1 cellular context compared by ENCODE assay signal in genomic region chr17:77531002-77531401, GRCh38.
TF ChIP-seq lines count a peak whose summit lies in the region.

No MANE protein-coding gene starts in this region.

TF ChIP-seq in HEK293, 187 proteins besides CTCF, POLR2A, EP300 and RAD21 (continued from another document):
- TF ChIP-seq PRDM10 (tag by site-specific recombination; IDR thresholded peaks at IDR 0.05) (peak; percentile 26), ZNF571 (tag by site-specific recombination; IDR thresholded peaks at IDR 0.05) (no peak), ZNF433 (tag by site-specific recombination; IDR thresholded peaks at IDR 0.05; ENCODE audit: low read depth) (no peak), ZNF366 (tag by site-specific recombination; conservative IDR thresholded peaks at IDR 0.05) (peak; percentile 82), ZNF843 (tag by site-specific recombination; IDR thresholded peaks at IDR 0.05) (peak; percentile 73), ZNF398 (tag by site-specific recombination; IDR thresholded peaks at IDR 0.05) (peak; percentile 54), GLIS1 (tag by site-specific recombination; IDR thresholded peaks at IDR 0.05) (peak; percentile 92)
